28 cellular contexts compared by ENCODE assay signal in genomic region chr19:46726551-46726950, GRCh38. TPM values are rescaled to one million over a fixed set of nuclear protein-coding genes. Genes with fewer than 3 reads are reported as not detected.
A peak's percentile ranks its signal among the peaks of the same experiment; 100 is the strongest.
DNase-seq lines count a peak whose midpoint lies in the region; ATAC-seq and TF ChIP-seq lines count a peak whose summit lies in the region.
"Had no signal": no experiment of that assay in that cellular context is flagged by ENCODE, and none has a peak within 500 bp of the region (broad histone marks: within the 10 kb centered on the region; RNA-seq: fewer than 3 reads in every experiment).

No MANE protein-coding gene starts in this region.

- no peak overlapping the region for H3K18ac ChIP-seq in mesenchymal stem cell (ENCODE audit: low read depth in 1 of 2, low read length in 2 of 2)

- H4K91ac ChIP-seq in mesenchymal stem cell (ENCODE audit: low read length) = no peak overlapping the region

- no peak overlapping the region for H2AK5ac ChIP-seq in mesenchymal stem cell (ENCODE audit: low read length, severe bottlenecking)

- peak overlapping the region; percentile 43 for H4K8ac ChIP-seq in mesenchymal stem cell (ENCODE audit: low read length)

- peaks cover 20% of the 10 kb centered on the region for H3K4me1 Mint-ChIP-seq in activated T-helper 17 cell treated with anti-CD3 and anti-CD28 coated beads, Interleukin-2, amount 50 U/mL, for 72 hours

- H3K9me3 Mint-ChIP-seq in activated T-helper 17 cell treated with anti-CD3 and anti-CD28 coated beads, Interleukin-2, amount 50 U/mL, for 72 hours = no peaks in the 10 kb centered on the region
- H3K9me3 Mint-ChIP-seq: activated naive CD8-positive, alpha-beta T cell treated with anti-CD3 and anti-CD28 coated beads, Interleukin-2, amount 50 U/mL, for 24 hours; T-helper 1 cell treated with Interleukin-12 subunit alpha and Interleukin-12 subunit beta and Interleukin-4 antibody, amounts not matched to agents 30 μg/mL and 1 μg/mL, for 36 hours had no signal

- H3K27me3 ChIP-seq in left ventricle myocardium inferior (ENCODE audit: low read depth) (no peaks in the 10 kb centered on the region), mesenchymal stem cell (ENCODE audit: control insufficient read depth in 1 of 2, insufficient read depth in 1 of 2, low read length in 2 of 2) (no peaks in the 10 kb centered on the region), lower lobe of right lung (ENCODE audit: low read depth) (no peaks in the 10 kb centered on the region)
- H3K27me3 ChIP-seq: stomach, transverse colon had no signal

- peak overlapping the region; percentile 72 for H3K27ac Mint-ChIP-seq in activated T-helper 17 cell treated with anti-CD3 and anti-CD28 coated beads, Interleukin-2, amount 50 U/mL, for 72 hours
- H3K27ac Mint-ChIP-seq: activated naive CD8-positive, alpha-beta T cell treated with anti-CD3 and anti-CD28 coated beads, Interleukin-2, amount 50 U/mL, for 24 hours had no signal

- peaks cover 94% of the 10 kb centered on the region for H3K36me3 Mint-ChIP-seq in activated T-helper 17 cell treated with anti-CD3 and anti-CD28 coated beads, Interleukin-2, amount 50 U/mL, for 72 hours (ENCODE audit: low read depth)

- TF ChIP-seq CTCF in left ventricle myocardium inferior (IDR thresholded peaks at IDR 0.05; ENCODE audit: borderline replicate concordance) (no peak), lower lobe of right lung (IDR thresholded peaks at IDR 0.05) (no peak)

- no peak overlapping the region for H3K23ac ChIP-seq in mesenchymal stem cell (ENCODE audit: low read length in 2 of 2)

- H3K27me3 Mint-ChIP-seq in activated T-helper 17 cell treated with anti-CD3 and anti-CD28 coated beads, Interleukin-2, amount 50 U/mL, for 72 hours = no peaks in the 10 kb centered on the region
- H3K27me3 Mint-ChIP-seq: activated naive CD8-positive, alpha-beta T cell treated with anti-CD3 and anti-CD28 coated beads, Interleukin-2, amount 50 U/mL, for 24 hours had no signal

- H2BK5ac ChIP-seq in mesenchymal stem cell (ENCODE audit: low read depth, low read length, poor library complexity, severe bottlenecking) = no peak overlapping the region

- no peak overlapping the region for H2AFZ ChIP-seq in mesenchymal stem cell (ENCODE audit: low read depth, low read length)

- WGBS in mesenchymal stem cell = 88% methylated on average over 10 of the region's 10 CpGs

- H3K14ac ChIP-seq in mesenchymal stem cell (ENCODE audit: low read length in 2 of 2) = no peak overlapping the region

- H2BK120ac ChIP-seq in mesenchymal stem cell (ENCODE audit: low read depth, low read length) = no peak overlapping the region

- H3K4me1 ChIP-seq in left ventricle myocardium inferior (peaks cover 46% of the 10 kb centered on the region), mesenchymal stem cell (ENCODE audit: control insufficient read depth, insufficient read depth, low read depth, low read length) (peaks cover 56% of the 10 kb centered on the region), lower lobe of right lung (peaks cover 44% of the 10 kb centered on the region)
- H3K4me1 ChIP-seq: transverse colon had no signal

- ATAC-seq in left cardiac atrium (no peak), lower lobe of right lung (no peak), GM18861 (IDR thresholded peaks at IDR 0.05; ENCODE audit: unreplicated experiment) (no peak)
- ATAC-seq in activated T-helper 17 cell treated with anti-CD3 and anti-CD28 coated beads, Interleukin-2, amount 50 U/mL, for 72 hours (replicated peaks) = no peak
- ATAC-seq: A549; activated naive CD8-positive, alpha-beta T cell treated with anti-CD3 and anti-CD28 coated beads, Interleukin-2, amount 50 U/mL, for 24 hours had no signal

- H3K9me3 ChIP-seq in left ventricle myocardium inferior (replicated peaks) = no peaks in the 10 kb centered on the region
- no peaks in the 10 kb centered on the region for H3K9me3 ChIP-seq in mesenchymal stem cell (ENCODE audit: control insufficient read depth, low read length)
- H3K9me3 ChIP-seq in lower lobe of right lung = no peaks in the 10 kb centered on the region
- H3K9me3 ChIP-seq: A549, stomach, transverse colon had no signal

- H2BK15ac ChIP-seq in mesenchymal stem cell (ENCODE audit: low read depth, poor library complexity, severe bottlenecking) = no peak overlapping the region

- H3K4ac ChIP-seq in mesenchymal stem cell (ENCODE audit: low read depth in 1 of 2, low read length in 2 of 2) = no peak overlapping the region

- H3K4me3 ChIP-seq in left ventricle myocardium inferior = no peak overlapping the region
- no peak overlapping the region for H3K4me3 ChIP-seq in mesenchymal stem cell (ENCODE audit: insufficient read depth in 1 of 2, low read depth in 1 of 2, low read length in 2 of 2)
- no peak overlapping the region for H3K4me3 ChIP-seq in lower lobe of right lung
- H3K4me3 ChIP-seq: A549, lung, SK-N-MC, skin epidermis, stomach, transverse colon had no signal

- DNase-seq in left ventricle myocardium inferior = no peak
- no peak for DNase-seq in left cardiac atrium
- DNase-seq in mesenchymal stem cell = no peak
- DNase-seq in lower lobe of right lung = no peak
- no peak for DNase-seq in stimulated activated CD4-positive, alpha-beta T cell treated with anti-CD3 and anti-CD28 coated beads, Interleukin-15, amount 100 ng/mL, for 24 hours
- DNase-seq: activated CD4-positive, CD25-positive, alpha-beta regulatory T cell treated with anti-CD3 and anti-CD28 coated beads, Interleukin-2, amount 50 U/mL, for 72 hours; activated gamma-delta T cell; activated naive CD8-positive, alpha-beta T cell treated with anti-CD3 and anti-CD28 coated beads, Interleukin-2, amount 50 U/mL, for 24 hours; activated T-cell treated with anti-CD3 and anti-CD28 coated beads for 4 hours; central memory CD4-positive, alpha-beta T cell; DMS53; GOT3; IMR-90; NCI-H1092; NCI-H1694 treated with DMSO at 0.1 percent for 48 hours; NCI-H748 treated with DMSO at 0.1 percent for 48 hours; stimulated activated CD4-positive, alpha-beta T cell treated with anti-CD3 and anti-CD28 coated beads, Interleukin-1b, Interleukin-23, amount 100 ng/mL, for 48 hours; stimulated activated CD8-positive, alpha-beta memory T cell treated with anti-CD3 and anti-CD28 coated beads, Interleukin-4, amount 100 ng/mL, for 48 hours; stomach; transverse colon had no signal

- H3K27ac ChIP-seq in left ventricle myocardium inferior (replicated peaks) (peak overlapping the region; percentile 77), mesenchymal stem cell (ENCODE audit: low read length, poor library complexity, severe bottlenecking) (no peak overlapping the region), temporal lobe (ENCODE audit: low read depth, low read length) (peak overlapping the region; percentile 38), lower lobe of right lung (no peak overlapping the region)
- H3K27ac ChIP-seq: A549, SK-N-MC, transverse colon had no signal

- no peak overlapping the region for H3K4me3 Mint-ChIP-seq in activated T-helper 17 cell treated with anti-CD3 and anti-CD28 coated beads, Interleukin-2, amount 50 U/mL, for 72 hours
- H3K4me3 Mint-ChIP-seq: activated naive CD8-positive, alpha-beta T cell treated with anti-CD3 and anti-CD28 coated beads, Interleukin-2, amount 50 U/mL, for 24 hours; T-helper 1 cell treated with Interleukin-12 subunit alpha and Interleukin-12 subunit beta and Interleukin-4 antibody, amounts not matched to agents 30 μg/mL and 1 μg/mL, for 36 hours had no signal

- intact Hi-C loops in left ventricle myocardium inferior (cut with micrococcal nuclease) (no loop called here), left cardiac atrium (cut with DNase I) (no loop called here), lower lobe of right lung (cut with DNase I) (no loop called here)

- no peak overlapping the region for H3K4me2 ChIP-seq in mesenchymal stem cell (ENCODE audit: low read length, poor library complexity, severe bottlenecking)
- H3K4me2 ChIP-seq: A549 had no signal

- no peak overlapping the region for H3K9ac ChIP-seq in mesenchymal stem cell (ENCODE audit: low read length)

- H3K79me1 ChIP-seq in mesenchymal stem cell (replicated peaks; ENCODE audit: low read length, poor library complexity, severe bottlenecking) = peaks cover 64% of the 10 kb centered on the region

- no peak overlapping the region for H2BK12ac ChIP-seq in mesenchymal stem cell (ENCODE audit: low read length in 2 of 2)

- H3K36me3 ChIP-seq in left ventricle myocardium inferior = peaks cover 94% of the 10 kb centered on the region
- peaks cover 91 to 93% of the 10 kb centered on the region in 2 experiments for H3K36me3 ChIP-seq in mesenchymal stem cell (ENCODE audit: control insufficient read depth in 1 of 2, insufficient read depth in 2 of 2, low read depth in 1 of 2, low read length in 2 of 2)
- peaks cover 100% of the 10 kb centered on the region for H3K36me3 ChIP-seq in lower lobe of right lung

RNA-seq across cellular contexts. Expression of gene PRKD2, which starts 9.6 kb away (rescaled TPM):
- total RNA-seq in left ventricle myocardium inferior (7.9 TPM), left cardiac atrium (10 to 100 TPM; 14.9 to 18.0 TPM), temporal lobe (8.9 TPM), lower lobe of right lung (45.0 TPM)
- total RNA-seq in activated T-helper 17 cell treated with anti-CD3 and anti-CD28 coated beads, Interleukin-2, amount 50 U/mL, for 72 hours = 100 to 1,000 TPM in 1 of 2 donors, 10 to 100 TPM in 1; 75.0 to 103 TPM
- 25.9 TPM for polyA plus RNA-seq in mesenchymal stem cell (2013, experiment 1 of 2)
- 23.5 TPM for polyA plus RNA-seq in mesenchymal stem cell (2013, experiment 2 of 2)

RNA-seq across cellular contexts. Expression of gene FKRP, which starts 19.3 kb away (rescaled TPM):
- 15.6 TPM for total RNA-seq in left ventricle myocardium inferior
- total RNA-seq in left cardiac atrium = 10 to 100 TPM; 12.4 to 17.3 TPM
- total RNA-seq in activated T-helper 17 cell treated with anti-CD3 and anti-CD28 coated beads, Interleukin-2, amount 50 U/mL, for 72 hours = 10 to 100 TPM in 1 of 2 donors, 1 to 10 TPM in 1; 6.3 to 14.3 TPM
- 24.9 TPM for polyA plus RNA-seq in mesenchymal stem cell (2013, experiment 1 of 2)
- polyA plus RNA-seq in mesenchymal stem cell (2013, experiment 2 of 2) = 24.4 TPM
- 8.6 TPM for total RNA-seq in temporal lobe
- 13.2 TPM for total RNA-seq in lower lobe of right lung

RNA-seq across cellular contexts. Expression of gene STRN4, which starts 19.7 kb away (rescaled TPM):
- total RNA-seq in left ventricle myocardium inferior = 52.7 TPM
- 10 to 100 TPM; 37.2 to 61.9 TPM for total RNA-seq in left cardiac atrium
- total RNA-seq in activated T-helper 17 cell treated with anti-CD3 and anti-CD28 coated beads, Interleukin-2, amount 50 U/mL, for 72 hours = 10 to 100 TPM; 60.7 to 69.9 TPM
- polyA plus RNA-seq in mesenchymal stem cell (2013, experiment 1 of 2) = 56.4 TPM
- 56.1 TPM for polyA plus RNA-seq in mesenchymal stem cell (2013, experiment 2 of 2)
- 89.5 TPM for total RNA-seq in temporal lobe
- total RNA-seq in lower lobe of right lung = 69.1 TPM

Comparison
In these comparisons a context has a peak if more than half of its experiments do, and no peak if none do; other contexts are left out.
1. H3K27ac ChIP-seq: peak in left ventricle myocardium inferior (single experiment) and temporal lobe (single experiment); none in mesenchymal stem cell (single experiment) and lower lobe of right lung (single experiment).